8 cellular contexts compared by ENCODE assay signal in genomic region chr2:112121682-112122254, GRCh38. TPM values are rescaled to one million over a fixed set of nuclear protein-coding genes. Genes with fewer than 3 reads are reported as not detected.
DNase-seq lines count a peak whose midpoint lies in the region; ATAC-seq, FAIRE-seq and TF ChIP-seq lines count a peak whose summit lies in the region.

No MANE protein-coding gene starts in this region.

- H3K36me3 ChIP-seq in DOHH2 (ENCODE audit: control insufficient read depth, low read length) = peaks cover 10% of the 10 kb centered on the region; the same call in 1 of the 2 replicates

- ATAC-seq in HG03095 (IDR thresholded peaks at IDR 0.05; ENCODE audit: unreplicated experiment) = no peak

- TF ChIP-seq CTCF in DOHH2 (IDR thresholded peaks at IDR 0.05; ENCODE audit: low read depth, low read length, poor library complexity, severe bottlenecking) = peak; percentile 77

- peaks cover 4% of the 10 kb centered on the region; the same call in 1 of the 2 replicates for H3F3A ChIP-seq in DOHH2 (ENCODE audit: control insufficient read depth, insufficient read depth)

- H3K79me2 ChIP-seq in DOHH2 (ENCODE audit: control insufficient read depth, low read length) = no peaks in the 10 kb centered on the region

- no peaks in the 10 kb centered on the region for H3K9me3 ChIP-seq in DOHH2 (ENCODE audit: control insufficient read depth, insufficient read depth, low read length)

- no peak overlapping the region for H3K4me2 ChIP-seq in DOHH2 (ENCODE audit: low read length)

- H3K27ac ChIP-seq in DOHH2 (ENCODE audit: low read depth, low read length) = no peak overlapping the region

- peak; percentile 69 for FAIRE-seq in colon (lab: Jason Lieb, UNC)

- 0 out of 2 replicates have a peak, but pooled peaks cover 6% of the 10 kb centered on the region for H3K4me1 ChIP-seq in DOHH2 (ENCODE audit: control insufficient read depth, low read length)

- H3K9me2 ChIP-seq in DOHH2 (replicated peaks; ENCODE audit: control insufficient read depth, low read length) = no peaks in the 10 kb centered on the region

- no peaks in the 10 kb centered on the region for H4K20me1 ChIP-seq in DOHH2 (ENCODE audit: control insufficient read depth, insufficient read depth, low read depth, low read length)

- no peaks in the 10 kb centered on the region for H3K27me3 ChIP-seq in DOHH2 (ENCODE audit: control insufficient read depth, low read length)

- H3K4me3 ChIP-seq in DOHH2 (ENCODE audit: low read length) = no peak overlapping the region
- H3K4me3 ChIP-seq in Jurkat, Clone E6-1 (ENCODE audit: low read length) = no peak overlapping the region

- DNase-seq in Jurkat, Clone E6-1 (ENCODE audit: low read depth, low spot score) = peak; percentile 69
- DNase-seq in SHP77 treated with DMSO at 0.1 percent for 48 hours (lab: John Stamatoyannopoulos, UW) (peak; percentile 5), mucosa of gallbladder (ENCODE audit: low spot score) (peak; percentile 30), HuH-7.5 (ENCODE audit: low spot score) (no peak), DMS114 treated with DMSO at 0.1 percent for 48 hours (lab: John Stamatoyannopoulos, UW; ENCODE audit: unreplicated experiment) (no peak)

RNA-seq across cellular contexts. Expression of gene FBLN7, which starts 16.4 kb away (rescaled TPM):
- 1.4 TPM for polyA plus RNA-seq in Jurkat, Clone E6-1 (2012; ENCODE audit: insufficient read depth, insufficient read length)
- total RNA-seq in mucosa of gallbladder = 2.9 TPM

Comparison
In these comparisons a context has a peak if more than half of its experiments do, and no peak if none do; other contexts are left out.
1. DNase-seq: peak in Jurkat, Clone E6-1 (single experiment), SHP77 treated with DMSO at 0.1 percent for 48 hours (single experiment) and mucosa of gallbladder (single experiment); none in HuH-7.5 (single experiment) and DMS114 treated with DMSO at 0.1 percent for 48 hours (single experiment).